ENCODE assay signal across 17 cellular contexts in the genomic region with DNA sequence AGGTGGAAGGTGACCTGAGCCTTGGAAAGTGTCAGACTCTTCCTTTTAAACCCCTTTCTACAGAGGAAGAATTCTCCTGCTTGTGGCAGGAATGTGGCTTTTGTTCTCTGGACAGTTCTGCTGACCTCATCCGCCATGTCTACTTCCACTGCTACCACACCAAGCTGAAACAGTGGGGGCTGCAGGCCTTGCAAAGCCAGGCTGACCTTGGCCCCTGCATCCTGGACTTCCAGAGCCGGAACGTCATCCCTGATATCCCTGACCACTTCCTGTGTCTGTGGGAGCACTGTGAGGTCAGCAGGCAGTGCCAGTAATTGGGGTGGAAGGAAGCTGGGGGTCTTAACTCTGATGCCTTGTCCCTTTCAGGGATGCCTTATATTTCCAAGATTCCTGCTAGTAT. TPM values are rescaled to one million over a fixed set of nuclear protein-coding genes. Genes with fewer than 3 reads are reported as not detected.
DNase-seq lines count a peak whose midpoint lies in the region; ATAC-seq and TF ChIP-seq lines count a peak whose summit lies in the region.
"Had no signal": no experiment of that assay in that cellular context is flagged by ENCODE, and none has a peak within 500 bp of the region (broad histone marks: within the 10 kb centered on the region; RNA-seq: fewer than 3 reads in every experiment).

No MANE protein-coding gene starts in this region.

- no peak overlapping the region for H3K27ac ChIP-seq in liver (ENCODE audit: low read depth in 1 of 2, low read length in 2 of 2)
- no peak overlapping the region for H3K27ac ChIP-seq in CD4-positive, alpha-beta T cell (ENCODE audit: low read depth, low read length)
- H3K27ac ChIP-seq: GM23248, PC-9 had no signal

- H3K9ac ChIP-seq in liver (ENCODE audit: low read depth in 1 of 2, low read length in 2 of 2), result no peak overlapping the region
- H3K9ac ChIP-seq: GM23248 had no signal

- POLR2A ChIA-PET in activated CD4-positive, alpha-beta T cell treated with anti-CD3 and anti-CD28 coated beads, Interleukin-2, amount 10 ng/mL, durations not matched to agents 7 days and 5 days (lab: Charles Lee), result no interaction called here
- POLR2A ChIA-PET in CD4-positive, alpha-beta T cell (lab: Charles Lee), result interaction anchor here (1.0 kb wide), 1 partner anchor 15 kb away, joined by 4 read pairs; no protein-coding TSS in a partner anchor

- 70% methylated on average over 3 of the region's 3 CpGs for WGBS in liver

- TF ChIP-seq CTCF in liver (IDR thresholded peaks at IDR 0.05; ENCODE audit: low read depth, low read length, missing input control), result no peak
- TF ChIP-seq CTCF in CD4-positive, alpha-beta T cell (IDR thresholded peaks at IDR 0.05), result no peak

- no peaks in the 10 kb centered on the region for H3K27me3 ChIP-seq in liver (ENCODE audit: control insufficient read depth in 4 of 4, insufficient read depth in 4 of 4, low read length in 3 of 4)
- H3K27me3 ChIP-seq in CD4-positive, alpha-beta T cell (ENCODE audit: control insufficient read depth, insufficient read depth, low read length), result no peaks in the 10 kb centered on the region

- H3K4me3 ChIP-seq in liver (ENCODE audit: low read depth in 1 of 3, low read length in 3 of 3), result no peak overlapping the region
- H3K4me3 ChIP-seq: GM23248, PC-9 had no signal

- H3K9me3 ChIP-seq in liver (ENCODE audit: control insufficient read depth in 4 of 4, low read length in 3 of 4), result no peaks in the 10 kb centered on the region
- no peaks in the 10 kb centered on the region for H3K9me3 ChIP-seq in CD4-positive, alpha-beta T cell (ENCODE audit: control insufficient read depth, low read length)

- peaks cover 0 to 2% (median under 1%) of the 10 kb centered on the region in 4 donors for H3K4me1 ChIP-seq in liver (ENCODE audit: control insufficient read depth in 4 of 4, insufficient read depth in 4 of 4, low read length in 3 of 4)

- peak in 1 of 2 donors; percentile 5 for TF ChIP-seq RAD21 in liver (IDR thresholded peaks at IDR 0.05)

- H3K27me3 Mint-ChIP-seq in activated CD4-positive, alpha-beta T cell treated with anti-CD3 and anti-CD28 coated beads, Interleukin-2, amount 10 ng/mL, durations not matched to agents 7 days and 5 days, result no peaks in the 10 kb centered on the region
- no peaks in the 10 kb centered on the region for H3K27me3 Mint-ChIP-seq in CD4-positive, alpha-beta T cell

- peak; percentile 22 for DNase-seq in A172 (ENCODE audit: low spot score)
- DNase-seq in M059J (ENCODE audit: low read depth), result peak; percentile 28
- DNase-seq in dermis blood vessel endothelial cell, result peak; percentile 37
- DNase-seq in activated CD4-positive, alpha-beta T cell treated with anti-CD3 and anti-CD28 coated beads, Interleukin-2, amount 10 ng/mL, durations not matched to agents 7 days and 5 days, result no peak
- DNase-seq in NAMALWA (ENCODE audit: low spot score), result no peak
- no peak for DNase-seq in CD4-positive, alpha-beta T cell
- no peak for DNase-seq in NCI-H1436 treated with DMSO at 0.1 percent for 48 hours (lab: John Stamatoyannopoulos, UW)
- DNase-seq: 8988T, C1 segment of cervical spinal cord, DMS153, GM23248, NCI-H1048, NCI-H2107, Right ventricle myocardium superior had no signal

- peaks cover 13% of the 10 kb centered on the region for H3K4me1 Mint-ChIP-seq in activated CD4-positive, alpha-beta T cell treated with anti-CD3 and anti-CD28 coated beads, Interleukin-2, amount 10 ng/mL, durations not matched to agents 7 days and 5 days
- peaks cover 9% of the 10 kb centered on the region for H3K4me1 Mint-ChIP-seq in CD4-positive, alpha-beta T cell (ENCODE audit: low read depth)

- H3K36me3 Mint-ChIP-seq in activated CD4-positive, alpha-beta T cell treated with anti-CD3 and anti-CD28 coated beads, Interleukin-2, amount 10 ng/mL, durations not matched to agents 7 days and 5 days (ENCODE audit: low read depth), result peaks cover 44% of the 10 kb centered on the region
- H3K36me3 Mint-ChIP-seq in CD4-positive, alpha-beta T cell (ENCODE audit: low read depth), result peaks cover 65% of the 10 kb centered on the region

- ATAC-seq in CD4-positive, alpha-beta T cell (ENCODE audit: poor library complexity), result no peak
- ATAC-seq: HCT116 had no signal

- CTCF ChIA-PET in activated CD4-positive, alpha-beta T cell treated with anti-CD3 and anti-CD28 coated beads, Interleukin-2, amount 10 ng/mL, durations not matched to agents 7 days and 5 days (lab: Charles Lee), result interaction anchor here (1.6 kb wide), 1 partner anchor 19 kb away, joined by 4 read pairs; no protein-coding TSS in a partner anchor
- CTCF ChIA-PET in CD4-positive, alpha-beta T cell (lab: Charles Lee), result interaction anchor here (0.6 kb wide), 1 partner anchor 84 kb away, joined by 3 read pairs; no protein-coding TSS in a partner anchor

- intact Hi-C loops in CD4-positive, alpha-beta T cell (cut with DNase I, micrococcal nuclease), result no loop called here

- peaks cover 9 to 40% (median 27%) of the 10 kb centered on the region in 4 donors for H3K36me3 ChIP-seq in liver (ENCODE audit: control insufficient read depth in 4 of 4, insufficient read depth in 3 of 4, low read depth in 1 of 4, low read length in 3 of 4)

- H3K4me3 Mint-ChIP-seq in activated CD4-positive, alpha-beta T cell treated with anti-CD3 and anti-CD28 coated beads, Interleukin-2, amount 10 ng/mL, durations not matched to agents 7 days and 5 days, result no peak overlapping the region
- H3K4me3 Mint-ChIP-seq in CD4-positive, alpha-beta T cell, result no peak overlapping the region

- H3K9me3 Mint-ChIP-seq in activated CD4-positive, alpha-beta T cell treated with anti-CD3 and anti-CD28 coated beads, Interleukin-2, amount 10 ng/mL, durations not matched to agents 7 days and 5 days, result no peaks in the 10 kb centered on the region
- no peaks in the 10 kb centered on the region for H3K9me3 Mint-ChIP-seq in CD4-positive, alpha-beta T cell

- H3K27ac Mint-ChIP-seq in activated CD4-positive, alpha-beta T cell treated with anti-CD3 and anti-CD28 coated beads, Interleukin-2, amount 10 ng/mL, durations not matched to agents 7 days and 5 days, result no peak overlapping the region
- H3K27ac Mint-ChIP-seq in CD4-positive, alpha-beta T cell, result no peak overlapping the region

TF ChIP-seq in liver, 16 proteins besides CTCF, POLR2A, EP300 and RAD21:
- TF ChIP-seq RXRA (IDR thresholded peaks at IDR 0.05) (peak in 1 of 2 donors; percentile 18), FOXA1 (IDR thresholded peaks at IDR 0.05) (no peak), NR2F2 (IDR thresholded peaks at IDR 0.05) (peak; percentile 86), GABPA (IDR thresholded peaks at IDR 0.05 in 1 of 2, conservative IDR thresholded peaks at IDR 0.05 in 1 of 2) (peak; percentile 50 to 65)

RNA-seq across cellular contexts. Expression of a gene that starts 9.3 kb away (rescaled TPM):
- total RNA-seq in A172 (2014; rRNA removed; shearing (Covaris generic)), result 6.4 and 8.4 TPM in 2 replicates
- 10.8 and 20.1 TPM in 2 replicates for total RNA-seq in M059J (2014; rRNA removed; shearing (Covaris generic))
- total RNA-seq in dermis blood vessel endothelial cell (14.8 and 19.2 TPM in 2 replicates), liver (10 to 100 TPM; 10.2 to 14.3 TPM)
- polyA plus RNA-seq in liver, result 1 to 10 TPM; 6.4 to 6.5 TPM
- total RNA-seq in activated CD4-positive, alpha-beta T cell treated with anti-CD3 and anti-CD28 coated beads, Interleukin-2, amount 10 ng/mL, durations not matched to agents 7 days and 5 days, result 10 to 100 TPM; 47.6 to 48.0 TPM
- 10 to 100 TPM; 17.6 to 20.5 TPM for total RNA-seq in CD4-positive, alpha-beta T cell

RNA-seq across cellular contexts. Expression of a gene that starts 18.2 kb away (rescaled TPM):
- 0.05 TPM in 1 of 2 replicates, not detected in the other for total RNA-seq in A172 (2014; rRNA removed; shearing (Covaris generic))
- total RNA-seq in M059J (2014; rRNA removed; shearing (Covaris generic)), result 0.49 TPM in 1 of 2 replicates, not detected in the other
- total RNA-seq in dermis blood vessel endothelial cell (0.05 and 0.17 TPM in 2 replicates), liver (under 1 TPM; 0.05 to 0.17 TPM)
- under 1 TPM in 1 of 2 donors, not detected in 1; 0.03 TPM for polyA plus RNA-seq in liver
- under 1 TPM in 1 of 2 experiments, not detected in 1; 0.15 TPM for total RNA-seq in activated CD4-positive, alpha-beta T cell treated with anti-CD3 and anti-CD28 coated beads, Interleukin-2, amount 10 ng/mL, durations not matched to agents 7 days and 5 days
- total RNA-seq in CD4-positive, alpha-beta T cell, result under 1 TPM in 1 of 2 experiments, not detected in 1; 0.08 TPM
- total RNA-seq: GM23248 had no signal

RNA-seq across cellular contexts. Expression of a gene that starts 23.5 kb away (rescaled TPM):
- total RNA-seq in A172 (2014; rRNA removed; shearing (Covaris generic)), result 4.7 and 7.2 TPM in 2 replicates
- 7.1 and 10.3 TPM in 2 replicates for total RNA-seq in M059J (2014; rRNA removed; shearing (Covaris generic))
- 2.2 and 5.6 TPM in 2 replicates for total RNA-seq in dermis blood vessel endothelial cell
- 1 to 10 TPM; 3.5 to 6.1 TPM for total RNA-seq in liver
- polyA plus RNA-seq in liver, result 1 to 10 TPM; 2.5 to 6.3 TPM
- 10 to 100 TPM; 28.4 to 30.0 TPM for total RNA-seq in activated CD4-positive, alpha-beta T cell treated with anti-CD3 and anti-CD28 coated beads, Interleukin-2, amount 10 ng/mL, durations not matched to agents 7 days and 5 days
- 10 to 100 TPM; 16.0 to 16.2 TPM for total RNA-seq in CD4-positive, alpha-beta T cell

RNA-seq across cellular contexts. Expression of a gene that starts 29.0 kb away (rescaled TPM):
- total RNA-seq in A172 (2014; rRNA removed; shearing (Covaris generic)), result 9.8 and 10.5 TPM in 2 replicates
- 42.1 and 50.9 TPM in 2 replicates for total RNA-seq in M059J (2014; rRNA removed; shearing (Covaris generic))
- total RNA-seq in dermis blood vessel endothelial cell (21.3 and 50.6 TPM in 2 replicates), liver (10 to 100 TPM; 12.8 to 40.5 TPM)
- 10 to 100 TPM; 34.3 to 48.0 TPM for polyA plus RNA-seq in liver
- total RNA-seq in activated CD4-positive, alpha-beta T cell treated with anti-CD3 and anti-CD28 coated beads, Interleukin-2, amount 10 ng/mL, durations not matched to agents 7 days and 5 days, result 10 to 100 TPM; 48.7 to 60.3 TPM
- total RNA-seq in CD4-positive, alpha-beta T cell, result 10 to 100 TPM in 1 of 2 experiments, 1 to 10 TPM in 1; 9.5 to 11.7 TPM

RNA-seq across cellular contexts. Expression of a gene that starts 37.9 kb away (rescaled TPM):
- 7.9 and 15.0 TPM in 2 replicates for total RNA-seq in A172 (2014; rRNA removed; shearing (Covaris generic))
- 15.9 and 16.8 TPM in 2 replicates for total RNA-seq in M059J (2014; rRNA removed; shearing (Covaris generic))
- 18.4 and 22.0 TPM in 2 replicates for total RNA-seq in dermis blood vessel endothelial cell
- total RNA-seq in liver, result 10 to 100 TPM; 11.0 to 12.0 TPM
- polyA plus RNA-seq in liver, result 1 to 10 TPM; 4.2 to 9.8 TPM
- total RNA-seq in activated CD4-positive, alpha-beta T cell treated with anti-CD3 and anti-CD28 coated beads, Interleukin-2, amount 10 ng/mL, durations not matched to agents 7 days and 5 days, result 10 to 100 TPM; 24.2 to 28.5 TPM
- total RNA-seq in CD4-positive, alpha-beta T cell, result 1 to 10 TPM; 4.2 to 5.4 TPM

Comparison
In these comparisons a context has a peak if more than half of its experiments do, and no peak if none do; other contexts are left out.
1. DNase-seq: peak in A172 (single experiment), M059J (single experiment) and dermis blood vessel endothelial cell (single experiment); none in activated CD4-positive, alpha-beta T cell treated with anti-CD3 and anti-CD28 coated beads, Interleukin-2, amount 10 ng/mL, durations not matched to agents 7 days and 5 days (single experiment), NAMALWA (single experiment), CD4-positive, alpha-beta T cell (0 of 10) and NCI-H1436 treated with DMSO at 0.1 percent for 48 hours (single experiment).